9 cellular contexts compared by ENCODE assay signal in genomic region chr11:8070417-8071101, GRCh38. TPM values are rescaled to one million over a fixed set of nuclear protein-coding genes. Genes with fewer than 3 reads are reported as not detected.
DNase-seq lines count a peak whose midpoint lies in the region; ATAC-seq and TF ChIP-seq lines count a peak whose summit lies in the region.
"Had no signal": no experiment of that assay in that cellular context is flagged by ENCODE, and none has a peak within 500 bp of the region (broad histone marks: within the 10 kb centered on the region; RNA-seq: fewer than 3 reads in every experiment).

No MANE protein-coding gene starts in this region.

- H3K27me3 Mint-ChIP-seq in naive B cell (peaks cover 18 to 65% (median 29%) of the 10 kb centered on the region in 3 donors), immature natural killer cell (ENCODE audit: low read depth in 3 of 3) (peaks cover 4% of the 10 kb centered on the region in 3 donors)

- H3K36me3 Mint-ChIP-seq in naive B cell = no peaks in the 10 kb centered on the region
- no peaks in the 10 kb centered on the region for H3K36me3 Mint-ChIP-seq in immature natural killer cell
- H3K36me3 Mint-ChIP-seq: activated naive CD8-positive, alpha-beta T cell had no signal

- intact Hi-C loops in sciatic nerve (cut with DNase I) = no loop called here

- H3K4me3 ChIP-seq in cardiac fibroblast (replicated peaks in 1 of 2; ENCODE audit: low read depth in 2 of 2, low read length in 2 of 2) = no peak overlapping the region

- H3K9me3 Mint-ChIP-seq in naive B cell (peaks cover 0 to 3% (median 0%) of the 10 kb centered on the region in 7 donors), immature natural killer cell (no peaks in the 10 kb centered on the region)

- H3K4me3 Mint-ChIP-seq in naive B cell (peak overlapping the region in 1 of 8 donors; percentile 4), immature natural killer cell (no peak overlapping the region)
- H3K4me3 Mint-ChIP-seq: activated naive CD8-positive, alpha-beta T cell had no signal

- in situ Hi-C loops in GM13977 (cut with MboI; ENCODE audit: low pct_unique_long_range_greater_than_20kb, low sequenced_read_pairs, unreplicated experiment) = no loop called here

- peak; percentile 84 for DNase-seq in 8988T
- peak; percentile 75 for DNase-seq in GM13977 (ENCODE audit: low spot score)
- peak; percentile 29 for DNase-seq in MV-4-11 (lab: John Stamatoyannopoulos, UW)
- DNase-seq in cardiac fibroblast (ENCODE audit: low read depth in 2 of 2) = peak; percentile 59 to 72
- no peak for DNase-seq in naive B cell
- no peak for DNase-seq in sciatic nerve (ENCODE audit: low spot score)
- no peak for DNase-seq in cerebellar nuclear complex (lab: John Stamatoyannopoulos, UW)
- DNase-seq in immature natural killer cell = no peak

- ATAC-seq in naive B cell (ENCODE audit: low read depth in 2 of 2) (peak; percentile 45 to 48), sciatic nerve (no peak)

- peaks cover 0 to 8% (median 0%) of the 10 kb centered on the region in 3 donors for H3K4me1 Mint-ChIP-seq in naive B cell
- H3K4me1 Mint-ChIP-seq in immature natural killer cell = no peaks in the 10 kb centered on the region

- H3K27ac Mint-ChIP-seq in naive B cell (peak overlapping the region in 1 of 6 donors; percentile 39), immature natural killer cell (no peak overlapping the region)
- H3K27ac Mint-ChIP-seq: activated naive CD8-positive, alpha-beta T cell had no signal

- peak; percentile 32 for TF ChIP-seq CTCF in GM13977 (IDR thresholded peaks at IDR 0.05; ENCODE audit: extremely low read depth, insufficient read depth, missing control alignments)
- peak; percentile 22 for TF ChIP-seq CTCF in cardiac fibroblast (IDR thresholded peaks at IDR 0.05; ENCODE audit: low read depth, low read length)

RNA-seq across cellular contexts. Expression of gene TUB, which starts 10.5 kb away (rescaled TPM):
- under 1 TPM in 3 of 6 donors, not detected in 3; 0.05 to 0.12 (median 0.11) TPM for polyA plus RNA-seq in naive B cell (ENCODE audit: low read depth in 6 of 6)
- total RNA-seq in sciatic nerve = 12.9 TPM
- not detected for polyA plus RNA-seq in immature natural killer cell

Comparison
In these comparisons a context has a peak if more than half of its experiments do, and no peak if none do; other contexts are left out.
1. DNase-seq: peak in 8988T (single experiment), GM13977 (single experiment), MV-4-11 (single experiment) and cardiac fibroblast (2 of 2); none in naive B cell (single experiment), sciatic nerve (single experiment), cerebellar nuclear complex (0 of 2) and immature natural killer cell (0 of 3).